ENCODE assay signal across 1 cellular context in the genomic region with DNA sequence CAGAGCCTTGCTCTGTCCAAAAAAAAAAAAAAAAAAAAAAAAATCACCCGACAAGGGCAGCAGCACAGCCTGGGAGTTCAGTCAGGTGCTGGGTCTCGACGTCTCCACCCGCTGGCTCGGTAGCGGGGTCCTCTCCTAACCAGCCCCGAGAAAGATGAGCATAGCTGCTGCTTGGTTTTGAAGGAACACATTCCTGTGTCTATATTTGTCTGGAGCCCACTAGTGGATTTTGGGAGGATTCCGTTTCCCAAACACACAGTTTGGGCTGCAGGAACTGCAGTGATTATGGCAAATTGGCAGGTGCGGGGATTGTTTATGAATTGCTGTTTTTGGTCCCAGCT.
TF ChIP-seq lines count a peak whose summit lies in the region.

No MANE protein-coding gene starts in this region.

TF ChIP-seq in K562, 482 proteins besides CTCF, POLR2A, EP300 and RAD21 (continued from another document):
- TF ChIP-seq, protein P1, sequence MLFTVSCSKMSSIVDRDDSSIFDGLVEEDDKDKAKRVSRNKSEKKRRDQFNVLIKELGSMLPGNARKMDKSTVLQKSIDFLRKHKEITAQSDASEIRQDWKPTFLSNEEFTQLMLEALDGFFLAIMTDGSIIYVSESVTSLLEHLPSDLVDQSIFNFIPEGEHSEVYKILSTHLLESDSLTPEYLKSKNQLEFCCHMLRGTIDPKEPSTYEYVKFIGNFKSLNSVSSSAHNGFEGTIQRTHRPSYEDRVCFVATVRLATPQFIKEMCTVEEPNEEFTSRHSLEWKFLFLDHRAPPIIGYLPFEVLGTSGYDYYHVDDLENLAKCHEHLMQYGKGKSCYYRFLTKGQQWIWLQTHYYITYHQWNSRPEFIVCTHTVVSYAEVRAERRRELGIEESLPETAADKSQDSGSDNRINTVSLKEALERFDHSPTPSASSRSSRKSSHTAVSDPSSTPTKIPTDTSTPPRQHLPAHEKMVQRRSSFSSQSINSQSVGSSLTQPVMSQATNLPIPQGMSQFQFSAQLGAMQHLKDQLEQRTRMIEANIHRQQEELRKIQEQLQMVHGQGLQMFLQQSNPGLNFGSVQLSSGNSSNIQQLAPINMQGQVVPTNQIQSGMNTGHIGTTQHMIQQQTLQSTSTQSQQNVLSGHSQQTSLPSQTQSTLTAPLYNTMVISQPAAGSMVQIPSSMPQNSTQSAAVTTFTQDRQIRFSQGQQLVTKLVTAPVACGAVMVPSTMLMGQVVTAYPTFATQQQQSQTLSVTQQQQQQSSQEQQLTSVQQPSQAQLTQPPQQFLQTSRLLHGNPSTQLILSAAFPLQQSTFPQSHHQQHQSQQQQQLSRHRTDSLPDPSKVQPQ (CRISPR knock-in tag; IDR thresholded peaks at IDR 0.05; ENCODE audit: borderline replicate concordance) = no peak
- TF ChIP-seq, protein P2, sequence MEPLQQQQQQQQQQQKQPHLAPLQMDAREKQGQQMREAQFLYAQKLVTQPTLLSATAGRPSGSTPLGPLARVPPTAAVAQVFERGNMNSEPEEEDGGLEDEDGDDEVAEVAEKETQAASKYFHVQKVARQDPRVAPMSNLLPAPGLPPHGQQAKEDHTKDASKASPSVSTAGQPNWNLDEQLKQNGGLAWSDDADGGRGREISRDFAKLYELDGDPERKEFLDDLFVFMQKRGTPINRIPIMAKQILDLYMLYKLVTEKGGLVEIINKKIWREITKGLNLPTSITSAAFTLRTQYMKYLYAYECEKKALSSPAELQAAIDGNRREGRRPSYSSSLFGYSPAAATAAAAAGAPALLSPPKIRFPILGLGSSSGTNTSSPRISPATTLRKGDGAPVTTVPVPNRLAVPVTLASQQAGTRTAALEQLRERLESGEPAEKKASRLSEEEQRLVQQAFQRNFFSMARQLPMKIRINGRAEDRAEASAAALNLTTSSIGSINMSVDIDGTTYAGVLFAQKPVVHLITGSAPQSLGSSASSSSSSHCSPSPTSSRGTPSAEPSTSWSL (CRISPR knock-in tag; IDR thresholded peaks at IDR 0.05; ENCODE audit: borderline replicate concordance) = no peak
- TF ChIP-seq RAD51 (IDR thresholded peaks at IDR 0.05; ENCODE audit: borderline replicate concordance, low read depth) (no peak), LCOR (CRISPR knock-in tag; IDR thresholded peaks at IDR 0.05) (no peak), ZBTB7A (IDR thresholded peaks at IDR 0.05; ENCODE audit: borderline replicate concordance, control insufficient read depth, low read depth, low read length) (no peak), CHCHD3 (CRISPR knock-in tag; IDR thresholded peaks at IDR 0.05) (no peak), STAT5A (IDR thresholded peaks at IDR 0.05; ENCODE audit: borderline replicate concordance, low read length) (no peak), SMARCA4 (IDR thresholded peaks at IDR 0.05) (no peak), HNRNPK (IDR thresholded peaks at IDR 0.05; ENCODE audit: low read depth, low read length, poor library complexity, severe bottlenecking) (no peak)
